2 cellular contexts compared by ENCODE assay signal in the genomic region with DNA sequence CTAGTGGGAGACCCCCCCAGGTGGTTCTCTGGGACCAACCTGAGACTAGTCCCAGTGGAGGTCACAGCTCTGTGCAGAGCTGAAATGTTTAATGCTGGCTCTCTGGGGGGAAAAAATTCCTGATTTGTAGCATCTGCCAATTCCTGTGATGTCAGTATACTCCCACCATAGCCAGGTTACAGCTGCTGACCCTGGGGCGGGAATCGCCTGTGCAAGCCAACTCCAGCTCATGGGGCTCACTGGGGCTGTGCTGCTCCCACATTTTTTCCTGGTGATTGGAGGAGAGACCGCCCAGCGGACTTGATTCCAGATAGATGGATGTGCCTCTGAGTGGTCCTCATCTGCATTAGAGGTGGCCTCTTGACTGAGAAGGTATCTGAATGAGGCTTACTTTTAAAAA.
TF ChIP-seq lines count a peak whose summit lies in the region.

No MANE protein-coding gene starts in this region.

TF ChIP-seq in IMR-90, 13 proteins besides CTCF, POLR2A, EP300 and RAD21:
- no peak for TF ChIP-seq FOS (IDR thresholded peaks at IDR 0.05; ENCODE audit: low read depth, low read length)
- no peak for TF ChIP-seq CHD1 (IDR thresholded peaks at IDR 0.05; ENCODE audit: low read depth, low read length)
- no peak for TF ChIP-seq MXI1 (IDR thresholded peaks at IDR 0.05; ENCODE audit: borderline replicate concordance, low read depth, low read length)
- no peak for TF ChIP-seq MAZ (IDR thresholded peaks at IDR 0.05; ENCODE audit: borderline replicate concordance, low read depth, low read length)
- TF ChIP-seq NFE2L2 (IDR thresholded peaks at IDR 0.05; ENCODE audit: low read depth, low read length), result no peak
- TF ChIP-seq SMC3 (IDR thresholded peaks at IDR 0.05; ENCODE audit: low read depth, low read length), result no peak
- TF ChIP-seq, protein P1, sequence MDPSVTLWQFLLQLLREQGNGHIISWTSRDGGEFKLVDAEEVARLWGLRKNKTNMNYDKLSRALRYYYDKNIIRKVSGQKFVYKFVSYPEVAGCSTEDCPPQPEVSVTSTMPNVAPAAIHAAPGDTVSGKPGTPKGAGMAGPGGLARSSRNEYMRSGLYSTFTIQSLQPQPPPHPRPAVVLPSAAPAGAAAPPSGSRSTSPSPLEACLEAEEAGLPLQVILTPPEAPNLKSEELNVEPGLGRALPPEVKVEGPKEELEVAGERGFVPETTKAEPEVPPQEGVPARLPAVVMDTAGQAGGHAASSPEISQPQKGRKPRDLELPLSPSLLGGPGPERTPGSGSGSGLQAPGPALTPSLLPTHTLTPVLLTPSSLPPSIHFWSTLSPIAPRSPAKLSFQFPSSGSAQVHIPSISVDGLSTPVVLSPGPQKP (IDR thresholded peaks at IDR 0.05; ENCODE audit: borderline replicate concordance, low read depth, low read length), result no peak
- TF ChIP-seq RFX5 (IDR thresholded peaks at IDR 0.05; ENCODE audit: low read depth, low read length), result no peak
- no peak for TF ChIP-seq MAFK (IDR thresholded peaks at IDR 0.05; ENCODE audit: low read depth, low read length)
- TF ChIP-seq RCOR1 (IDR thresholded peaks at IDR 0.05; ENCODE audit: insufficient replicate concordance, low read length), result no peak
- no peak for TF ChIP-seq CEBPB (IDR thresholded peaks at IDR 0.05; ENCODE audit: low read depth, low read length)
- no peak for TF ChIP-seq BHLHE40 (IDR thresholded peaks at IDR 0.05; ENCODE audit: low read depth, low read length)
- TF ChIP-seq, protein P2, sequence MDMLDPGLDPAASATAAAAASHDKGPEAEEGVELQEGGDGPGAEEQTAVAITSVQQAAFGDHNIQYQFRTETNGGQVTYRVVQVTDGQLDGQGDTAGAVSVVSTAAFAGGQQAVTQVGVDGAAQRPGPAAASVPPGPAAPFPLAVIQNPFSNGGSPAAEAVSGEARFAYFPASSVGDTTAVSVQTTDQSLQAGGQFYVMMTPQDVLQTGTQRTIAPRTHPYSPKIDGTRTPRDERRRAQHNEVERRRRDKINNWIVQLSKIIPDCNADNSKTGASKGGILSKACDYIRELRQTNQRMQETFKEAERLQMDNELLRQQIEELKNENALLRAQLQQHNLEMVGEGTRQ (IDR thresholded peaks at IDR 0.05; ENCODE audit: low read depth, low read length), result no peak

TF ChIP-seq in WTC11, 78 proteins besides CTCF, POLR2A, EP300 and RAD21:
- TF ChIP-seq RORB (CRISPR knock-in tag; IDR thresholded peaks at IDR 0.05) (no peak), CREB1 (CRISPR knock-in tag; IDR thresholded peaks at IDR 0.05) (no peak), NFATC4 (CRISPR knock-in tag; IDR thresholded peaks at IDR 0.05) (no peak), GABPB1 (CRISPR knock-in tag; IDR thresholded peaks at IDR 0.05) (no peak), TEAD1 (CRISPR knock-in tag; IDR thresholded peaks at IDR 0.05) (no peak), ZNF416 (CRISPR knock-in tag; IDR thresholded peaks at IDR 0.05) (no peak), ZNF263 (CRISPR knock-in tag; IDR thresholded peaks at IDR 0.05; ENCODE audit: low read depth) (no peak), TEAD4 (CRISPR knock-in tag; IDR thresholded peaks at IDR 0.05) (no peak), MXD4 (CRISPR knock-in tag; IDR thresholded peaks at IDR 0.05; ENCODE audit: borderline replicate concordance) (no peak), ZNF121 (CRISPR knock-in tag; IDR thresholded peaks at IDR 0.05) (no peak), ZNF138 (CRISPR knock-in tag; conservative IDR thresholded peaks at IDR 0.05) (no peak), ATF1 (CRISPR knock-in tag; IDR thresholded peaks at IDR 0.05) (no peak), ZNF396 (CRISPR knock-in tag; IDR thresholded peaks at IDR 0.05; ENCODE audit: borderline replicate concordance) (no peak)
- TF ChIP-seq, protein P3, sequence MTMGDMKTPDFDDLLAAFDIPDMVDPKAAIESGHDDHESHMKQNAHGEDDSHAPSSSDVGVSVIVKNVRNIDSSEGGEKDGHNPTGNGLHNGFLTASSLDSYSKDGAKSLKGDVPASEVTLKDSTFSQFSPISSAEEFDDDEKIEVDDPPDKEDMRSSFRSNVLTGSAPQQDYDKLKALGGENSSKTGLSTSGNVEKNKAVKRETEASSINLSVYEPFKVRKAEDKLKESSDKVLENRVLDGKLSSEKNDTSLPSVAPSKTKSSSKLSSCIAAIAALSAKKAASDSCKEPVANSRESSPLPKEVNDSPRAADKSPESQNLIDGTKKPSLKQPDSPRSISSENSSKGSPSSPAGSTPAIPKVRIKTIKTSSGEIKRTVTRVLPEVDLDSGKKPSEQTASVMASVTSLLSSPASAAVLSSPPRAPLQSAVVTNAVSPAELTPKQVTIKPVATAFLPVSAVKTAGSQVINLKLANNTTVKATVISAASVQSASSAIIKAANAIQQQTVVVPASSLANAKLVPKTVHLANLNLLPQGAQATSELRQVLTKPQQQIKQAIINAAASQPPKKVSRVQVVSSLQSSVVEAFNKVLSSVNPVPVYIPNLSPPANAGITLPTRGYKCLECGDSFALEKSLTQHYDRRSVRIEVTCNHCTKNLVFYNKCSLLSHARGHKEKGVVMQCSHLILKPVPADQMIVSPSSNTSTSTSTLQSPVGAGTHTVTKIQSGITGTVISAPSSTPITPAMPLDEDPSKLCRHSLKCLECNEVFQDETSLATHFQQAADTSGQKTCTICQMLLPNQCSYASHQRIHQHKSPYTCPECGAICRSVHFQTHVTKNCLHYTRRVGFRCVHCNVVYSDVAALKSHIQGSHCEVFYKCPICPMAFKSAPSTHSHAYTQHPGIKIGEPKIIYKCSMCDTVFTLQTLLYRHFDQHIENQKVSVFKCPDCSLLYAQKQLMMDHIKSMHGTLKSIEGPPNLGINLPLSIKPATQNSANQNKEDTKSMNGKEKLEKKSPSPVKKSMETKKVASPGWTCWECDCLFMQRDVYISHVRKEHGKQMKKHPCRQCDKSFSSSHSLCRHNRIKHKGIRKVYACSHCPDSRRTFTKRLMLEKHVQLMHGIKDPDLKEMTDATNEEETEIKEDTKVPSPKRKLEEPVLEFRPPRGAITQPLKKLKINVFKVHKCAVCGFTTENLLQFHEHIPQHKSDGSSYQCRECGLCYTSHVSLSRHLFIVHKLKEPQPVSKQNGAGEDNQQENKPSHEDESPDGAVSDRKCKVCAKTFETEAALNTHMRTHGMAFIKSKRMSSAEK (CRISPR knock-in tag; IDR thresholded peaks at IDR 0.05; ENCODE audit: borderline replicate concordance), result no peak
- TF ChIP-seq, protein P4, sequence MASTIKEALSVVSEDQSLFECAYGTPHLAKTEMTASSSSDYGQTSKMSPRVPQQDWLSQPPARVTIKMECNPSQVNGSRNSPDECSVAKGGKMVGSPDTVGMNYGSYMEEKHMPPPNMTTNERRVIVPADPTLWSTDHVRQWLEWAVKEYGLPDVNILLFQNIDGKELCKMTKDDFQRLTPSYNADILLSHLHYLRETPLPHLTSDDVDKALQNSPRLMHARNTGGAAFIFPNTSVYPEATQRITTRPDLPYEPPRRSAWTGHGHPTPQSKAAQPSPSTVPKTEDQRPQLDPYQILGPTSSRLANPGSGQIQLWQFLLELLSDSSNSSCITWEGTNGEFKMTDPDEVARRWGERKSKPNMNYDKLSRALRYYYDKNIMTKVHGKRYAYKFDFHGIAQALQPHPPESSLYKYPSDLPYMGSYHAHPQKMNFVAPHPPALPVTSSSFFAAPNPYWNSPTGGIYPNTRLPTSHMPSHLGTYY (CRISPR knock-in tag; IDR thresholded peaks at IDR 0.05), result no peak
